ENCODE assay signal across 23 cellular contexts in the genomic region with DNA sequence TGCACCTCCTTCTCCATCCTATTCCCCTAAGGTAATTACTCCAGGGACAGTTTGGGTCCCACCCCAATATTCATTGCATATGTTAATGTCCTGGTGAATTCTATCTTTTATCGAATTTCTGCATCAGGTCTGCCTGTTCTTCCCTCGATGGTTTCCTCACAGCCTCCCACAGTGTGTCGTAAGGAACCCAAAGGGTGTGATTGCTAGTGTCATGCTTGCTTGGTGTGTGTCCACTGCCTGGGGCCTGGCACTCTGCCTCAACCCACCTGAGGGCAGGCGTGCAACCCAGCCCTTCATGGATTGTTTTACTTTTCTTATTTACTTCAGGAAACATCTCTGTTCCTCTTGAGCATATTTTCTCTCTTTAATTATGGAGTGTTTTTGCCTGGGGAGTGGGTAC.
"Had no signal": no experiment of that assay in that cellular context is flagged by ENCODE, and none has a peak within 500 bp of the region (broad histone marks: within the 10 kb centered on the region; RNA-seq: fewer than 3 reads in every experiment).

No MANE protein-coding gene starts in this region.

- H3K4me1 ChIP-seq: gastroesophageal sphincter, sigmoid colon, upper lobe of right lung had no signal

- H3K9me3 ChIP-seq: sigmoid colon, thoracic aorta, upper lobe of right lung had no signal

- H3K27me3 ChIP-seq: gastroesophageal sphincter, heart left ventricle, sigmoid colon, upper lobe of right lung had no signal

- FAIRE-seq: endometrium had no signal

- H3K27ac ChIP-seq: coronary artery, gastroesophageal sphincter, heart left ventricle, left ventricle myocardium inferior, sigmoid colon, thoracic aorta, upper lobe of right lung had no signal

- H3K4me3 ChIP-seq: coronary artery, gastroesophageal sphincter, heart left ventricle, left ventricle myocardium inferior, sigmoid colon, thoracic aorta, upper lobe of right lung had no signal

- H3K36me3 ChIP-seq: gastroesophageal sphincter, heart left ventricle, left ventricle myocardium inferior, sigmoid colon, thoracic aorta, upper lobe of right lung had no signal

- ATAC-seq: activated T-cell treated with anti-CD3 and anti-CD28 coated beads, Interleukin-2, amount 50 U/mL, for 4 hours; gastroesophageal sphincter; heart left ventricle; natural killer cell; stimulated activated memory B cell treated with anti-CD40 and anti-IgM and Interleukin-4, amounts not matched to agents 10 μg/mL and 1 μg/mL and 100 μg/mL, for 72 hours; upper lobe of right lung had no signal

- DNase-seq: activated CD4-positive, alpha-beta memory T cell treated with anti-CD3 and anti-CD28 coated beads, Interleukin-2, amount 10 ng/mL, durations not matched to agents 7 days and 5 days; activated CD4-positive, alpha-beta T cell treated with anti-CD3 and anti-CD28 coated beads for 48 hours; activated CD4-positive, CD25-positive, alpha-beta regulatory T cell; activated CD8-positive, alpha-beta memory T cell treated with anti-CD3 and anti-CD28 coated beads, Interleukin-2, amount 50 U/mL, for 4 hours; activated naive CD4-positive, alpha-beta T cell treated with anti-CD3 and anti-CD28 coated beads for 36 hours; activated T-cell treated with anti-CD3 and anti-CD28 coated beads, Interleukin-2, amount 50 U/mL, for 4 hours; anterior cingulate cortex; erythroblast; heart left ventricle; immature natural killer cell; kidney glomerular epithelial cell; left ventricle myocardium inferior; natural killer cell; posterior cingulate gyrus; sigmoid colon; stimulated activated CD4-positive, alpha-beta T cell treated with anti-CD3 and anti-CD28 coated beads, Interleukin-4, amount 100 ng/mL, for 24 hours; T-helper 9 cell; upper lobe of right lung had no signal
